ENCODE assay signal across 8 cellular contexts in genomic region chr1:52033190-52034049, GRCh38. TPM values are rescaled to one million over a fixed set of nuclear protein-coding genes. Genes with fewer than 3 reads are reported as not detected.
DNase-seq lines count a peak whose midpoint lies in the region; ATAC-seq, FAIRE-seq and TF ChIP-seq lines count a peak whose summit lies in the region.

Gene KTI12 (minus strand): TSS chr1:52033810. CDS start chr1:52033761, 49 bp downstream.

- peaks cover 0 to 2% (median 0%) of the 10 kb centered on the region in 3 donors for H3K27me3 Mint-ChIP-seq in CD14-positive monocyte (ENCODE audit: low read depth in 3 of 3)

- intact Hi-C loops in CD14-positive monocyte (cut with micrococcal nuclease) (no loop called here), HepG2 (cut with micrococcal nuclease; ENCODE audit: unreplicated experiment) (no loop called here)

- TF ChIP-seq CTCF in CD14-positive monocyte (IDR thresholded peaks at IDR 0.05), result no peak
- no peak for TF ChIP-seq CTCF in HepG2 (CRISPR knock-in tag; IDR thresholded peaks at IDR 0.05)

- CTCF ChIA-PET in HepG2 (lab: Yijun Ruan, JAX; ENCODE audit: low intra/inter-chr PET ratio, low total read pairs), result no interaction called here

- DNase-seq in CD14-positive monocyte (ENCODE audit: low spot score) (peak; percentile 82), NCI-H748 treated with DMSO at 0.1 percent for 48 hours (lab: John Stamatoyannopoulos, UW) (peak; percentile 61), dermis blood vessel endothelial cell (peak; percentile 93), HepG2 (ENCODE audit: low spot score) (peak; percentile 82)
- peak; percentile 79 to 82 for DNase-seq in activated CD4-positive, alpha-beta T cell treated with anti-CD3 and anti-CD28 coated beads, Interleukin-2, amount 50 U/mL, for 4 hours
- peak; percentile 83 for DNase-seq in stimulated activated CD4-positive, alpha-beta T cell treated with anti-CD3 and anti-CD28 coated beads, Interleukin-4, amount 100 ng/mL, for 1 hour

- no peaks in the 10 kb centered on the region for H3K9me3 ChIP-seq in HepG2 (ENCODE audit: low read length)

- peak within 1 kb of the TSS; percentile 93 to 95 for H3K4me3 Mint-ChIP-seq in CD14-positive monocyte

- H3K36me3 Mint-ChIP-seq in CD14-positive monocyte, result peaks cover 25 to 39% of the 10 kb centered on the region in 2 donors

- POLR2A ChIA-PET in HepG2 (lab: Yijun Ruan, JAX), result interaction anchor here (1.1 to 2.6 kb wide), 5 partner anchors 9 to 47 kb away, joined by 4 to 25 read pairs (median 5); partner anchors contain the start of genes BTF3L4 and TXNDC12

- BruUV-seq in HepG2 (replicated peaks; lab: Mats Ljungman, UMichigan), result TSS peak; percentile 63

- peak within 1 kb of the TSS; percentile 75 to 95 (median 88) for H3K4me3 ChIP-seq in HepG2 (replicated peaks in 1 of 3; ENCODE audit: insufficient read depth in 1 of 3, low read depth in 2 of 3, low read length in 3 of 3)

- peak; percentile 77 to 82 for TF ChIP-seq POLR2A in HepG2 (IDR thresholded peaks at IDR 0.05; ENCODE audit: insufficient read depth in 1 of 2, low read depth in 2 of 2, low read length in 2 of 2)

- H3K4me2 ChIP-seq in HepG2 (ENCODE audit: low read depth, low read length), result peak within 1 kb of the TSS; percentile 94

- ATAC-seq in GM19397 (IDR thresholded peaks at IDR 0.05; ENCODE audit: unreplicated experiment) (peak; percentile 91), HG03565 (IDR thresholded peaks at IDR 0.05; ENCODE audit: unreplicated experiment) (peak; percentile 82), HepG2 (peak; percentile 87)

- H2AFZ ChIP-seq in HepG2 (ENCODE audit: low read length), result peak within 1 kb of the TSS; percentile 3

- TF ChIP-seq RAD21 in HepG2 (CRISPR knock-in tag; IDR thresholded peaks at IDR 0.05), result peak; percentile 21; the same call in 1 of the 2 replicates

- H3K4me1 ChIP-seq in HepG2 (ENCODE audit: insufficient read depth, low read length), result peaks cover 76% of the 10 kb centered on the region

- 8% methylated on average over 26 of the region's 78 CpGs for WGBS in HepG2 (ENCODE audit: low lambda C conversion rate)

- peak within 1 kb of the TSS; percentile 80 for H3K27ac ChIP-seq in HepG2 (ENCODE audit: extremely low read length, insufficient read depth, low read length)

- H3K79me2 ChIP-seq in HepG2 (ENCODE audit: insufficient read depth, low read length), result peaks cover 35% of the 10 kb centered on the region

- FAIRE-seq in HepG2 (lab: Jason Lieb, UNC), result peak; percentile 34

- H3K9ac ChIP-seq in HepG2 (ENCODE audit: insufficient read depth, low read depth, low read length), result peak within 1 kb of the TSS; percentile 90

- no peaks in the 10 kb centered on the region for H3K9me3 Mint-ChIP-seq in CD14-positive monocyte

- H3K27ac Mint-ChIP-seq in CD14-positive monocyte, result peak within 1 kb of the TSS; percentile 91 to 96 (median 93)

- no peaks in the 10 kb centered on the region for H4K20me1 ChIP-seq in HepG2 (ENCODE audit: insufficient read depth, low read length)

- TF ChIP-seq EP300 in HepG2 (IDR thresholded peaks at IDR 0.05; ENCODE audit: low read depth in 2 of 2, low read length in 2 of 2) (no peak), HepG2 (CRISPR knock-in tag; IDR thresholded peaks at IDR 0.05; ENCODE audit: borderline replicate concordance) (no peak)

- peaks cover 27% of the 10 kb centered on the region for H3K4me1 Mint-ChIP-seq in CD14-positive monocyte

- H3K27me3 ChIP-seq in HepG2 (ENCODE audit: control insufficient read depth in 1 of 2, insufficient read depth in 2 of 2, low read length in 2 of 2), result no peaks in the 10 kb centered on the region; a peak in 1 of 5 replicates

- H3K36me3 ChIP-seq in HepG2 (replicated peaks in 1 of 2; ENCODE audit: control insufficient read depth in 1 of 2, insufficient read depth in 2 of 2, low read length in 2 of 2), result no peaks in the 10 kb centered on the region

- in situ Hi-C loops in HepG2 (cut with HindIII; ENCODE audit: extremely low pct_ligation_motif_present, low pct_unique_long_range_greater_than_20kb), result no loop called here

TF ChIP-seq in HepG2, 621 proteins besides CTCF, POLR2A, EP300 and RAD21 (continues in another document):
- TF ChIP-seq PHF5A (CRISPR knock-in tag; IDR thresholded peaks at IDR 0.05; ENCODE audit: low read depth, unreplicated experiment) (no peak), YEATS4 (CRISPR knock-in tag; IDR thresholded peaks at IDR 0.05; ENCODE audit: borderline replicate concordance) (peak; percentile 82), ZNF276 (CRISPR knock-in tag; IDR thresholded peaks at IDR 0.05; ENCODE audit: low read depth) (0 out of 2 replicates have a peak, but pooled peaks have one; percentile 77), MLLT10 (CRISPR knock-in tag; IDR thresholded peaks at IDR 0.05) (no peak), NR2F6 (IDR thresholded peaks at IDR 0.05) (no peak), NR2F6 (CRISPR knock-in tag; IDR thresholded peaks at IDR 0.05) (0 out of 2 replicates have a peak, but pooled peaks have one; percentile 14), MXD1 (CRISPR knock-in tag; IDR thresholded peaks at IDR 0.05) (peak; percentile 72; the same call in 1 of the 2 replicates), ZNF672 (CRISPR knock-in tag; IDR thresholded peaks at IDR 0.05) (no peak), ZNF296 (CRISPR knock-in tag; conservative IDR thresholded peaks at IDR 0.05) (no peak), KDM3A (CRISPR knock-in tag; IDR thresholded peaks at IDR 0.05; ENCODE audit: low read depth) (0 out of 2 replicates have a peak, but pooled peaks have one; percentile 29), POLR2G (IDR thresholded peaks at IDR 0.05; ENCODE audit: low read depth, low read length) (peak; percentile 88), ZNF333 (CRISPR knock-in tag; IDR thresholded peaks at IDR 0.05; ENCODE audit: borderline replicate concordance) (0 out of 2 replicates have a peak, but pooled peaks have one; percentile 75), ETV6 (CRISPR knock-in tag; conservative IDR thresholded peaks at IDR 0.05) (peak; percentile 24; the same call in 1 of the 2 replicates), NAIF1 (CRISPR knock-in tag; IDR thresholded peaks at IDR 0.05; ENCODE audit: borderline replicate concordance) (no peak), ZNF543 (CRISPR knock-in tag; IDR thresholded peaks at IDR 0.05) (peak; percentile 36; the same call in 1 of the 2 replicates)

RNA-seq across cellular contexts. Expression of gene KTI12, which starts in this region (rescaled TPM):
- polyA plus RNA-seq in CD14-positive monocyte, result 10 to 100 TPM; 16.2 to 18.2 TPM
- total RNA-seq in dermis blood vessel endothelial cell, result 12.8 and 14.1 TPM in 2 replicates
- total RNA-seq in HepG2 (2016; rRNA removed; fragmentation: Illumina TruSeq; extraction: Trizol), result 10.2 and 11.8 TPM in 2 replicates
- total RNA-seq in HepG2 (2016; cell fraction: cytosol; rRNA removed; fragmentation: Illumina TruSeq; extraction: Trizol; ENCODE audit: low read depth), result 1.4 and 2.0 TPM in 2 replicates
- 10.6 and 12.0 TPM in 2 replicates for total RNA-seq in HepG2 (2016; cell fraction: insoluble cytoplasmic fraction; rRNA removed; fragmentation: Illumina TruSeq; extraction: Trizol)
- total RNA-seq in HepG2 (2016; cell fraction: membrane; rRNA removed; fragmentation: Illumina TruSeq; extraction: Trizol), result 5.3 and 5.6 TPM in 2 replicates
- 7.0 and 8.3 TPM in 2 replicates for total RNA-seq in HepG2 (2016; cell fraction: nucleus; rRNA removed; fragmentation: Illumina TruSeq; extraction: Trizol)
- 7.0 and 7.4 TPM in 2 replicates for polyA plus RNA-seq in HepG2 (2011; rRNA removed)
- polyA plus RNA-seq in HepG2 (2011; cell fraction: cytosol; rRNA removed), result 7.6 and 9.9 TPM in 2 replicates
- 7.4 and 7.7 TPM in 2 replicates for polyA plus RNA-seq in HepG2 (2011; cell fraction: nucleus; rRNA removed)
- 5.6 and 6.2 TPM in 2 replicates for polyA plus RNA-seq in HepG2 (2012)
- 1.1 and 1.5 TPM in 2 replicates for polyA plus RNA-seq in HepG2 (2016; cell fraction: cytosol; fragmentation: Illumina TruSeq; extraction: Trizol; ENCODE audit: low read depth)
- 10.2 and 12.7 TPM in 2 replicates for polyA plus RNA-seq in HepG2 (2016; cell fraction: insoluble cytoplasmic fraction; fragmentation: Illumina TruSeq; extraction: Trizol; ENCODE audit: low read depth)
- polyA plus RNA-seq in HepG2 (2016; cell fraction: membrane; fragmentation: Illumina TruSeq; extraction: Trizol; ENCODE audit: low read depth), result 2.7 and 3.0 TPM in 2 replicates
- 10.6 and 13.5 TPM in 2 replicates for polyA plus RNA-seq in HepG2 (2016; cell fraction: nucleus; fragmentation: Illumina TruSeq; extraction: Trizol; ENCODE audit: insufficient read depth, low read depth)
- polyA minus RNA-seq in HepG2 (2011; rRNA and poly(A)+ RNA removed; ENCODE audit: low replicate concordance), result 8.9 and 13.7 TPM in 2 replicates
- 2.2 and 2.9 TPM in 2 replicates for polyA minus RNA-seq in HepG2 (2011; cell fraction: cytosol; rRNA and poly(A)+ RNA removed)
- 8.5 and 8.6 TPM in 2 replicates for polyA minus RNA-seq in HepG2 (2011; cell fraction: nucleus; rRNA and poly(A)+ RNA removed)

Comparison
In these comparisons a context has a peak if more than half of its experiments do, and no peak if none do; other contexts are left out.
1. Peak in every context shown above with its lines: DNase-seq, ATAC-seq, H3K4me3 ChIP-seq and H3K27ac ChIP-seq.